ENCODE assay signal across 7 cellular contexts in genomic region chr20:15925376-15925775, GRCh38.
"Had no signal": no experiment of that assay in that cellular context is flagged by ENCODE, and none has a peak within 500 bp of the region (broad histone marks: within the 10 kb centered on the region; RNA-seq: fewer than 3 reads in every experiment).

No MANE protein-coding gene starts in this region.

- DNase-seq: GM23248, GOT3, H7, HFFc6, KBM-7 had no signal

- ATAC-seq: HCT116, HepG2 had no signal
